Comparison of ENCODE assay signal across 18 cellular contexts in genomic region chr16:22073350-22073749, GRCh38. TPM values are rescaled to one million over a fixed set of nuclear protein-coding genes. Genes with fewer than 3 reads are reported as not detected.
DNase-seq lines count a peak whose midpoint lies in the region; ATAC-seq and TF ChIP-seq lines count a peak whose summit lies in the region.
"Had no signal": no experiment of that assay in that cellular context is flagged by ENCODE, and none has a peak within 500 bp of the region (broad histone marks: within the 10 kb centered on the region; RNA-seq: fewer than 3 reads in every experiment).

No MANE protein-coding gene starts in this region.

- TF ChIP-seq CTCF in RWPE2 (IDR thresholded peaks at IDR 0.05; ENCODE audit: poor library complexity, severe bottlenecking) (no peak), cardiac fibroblast (IDR thresholded peaks at IDR 0.05; ENCODE audit: low read depth, low read length) (no peak)

- CTCF ChIA-PET in naive thymus-derived CD4-positive, alpha-beta T cell (lab: Charles Lee): interaction anchor here (0.6 kb wide), 1 partner anchor 18 kb away, joined by 3 read pairs; no protein-coding TSS in a partner anchor

- H3K4me1 ChIP-seq in GM23248 (ENCODE audit: insufficient read depth): peaks cover 25% of the 10 kb centered on the region
- H3K4me1 ChIP-seq in RWPE2 (ENCODE audit: insufficient read depth, poor library complexity, severe bottlenecking): peaks cover 61% of the 10 kb centered on the region
- no peaks in the 10 kb centered on the region for H3K4me1 ChIP-seq in naive thymus-derived CD4-positive, alpha-beta T cell (ENCODE audit: control insufficient read depth in 2 of 2, insufficient read depth in 2 of 2, low read length in 2 of 2)
- H3K4me1 ChIP-seq: SJCRH30 had no signal

- H3K9me3 ChIP-seq in GM23248 (ENCODE audit: low read depth) (no peaks in the 10 kb centered on the region), RWPE2 (ENCODE audit: severe bottlenecking) (peaks cover 1% of the 10 kb centered on the region)
- H3K9me3 ChIP-seq in naive thymus-derived CD4-positive, alpha-beta T cell (ENCODE audit: control insufficient read depth in 2 of 3, low read length in 3 of 3): no peaks in the 10 kb centered on the region
- H3K9me3 ChIP-seq: SJCRH30 had no signal

- peak overlapping the region in 6 of 9 donors; percentile 6 to 75 (median 38) for H3K27ac Mint-ChIP-seq in naive thymus-derived CD4-positive, alpha-beta T cell

- DNase-seq in GM23248: peak; percentile 9
- DNase-seq in RWPE2 (ENCODE audit: low spot score): no peak
- peak; percentile 12 to 43 for DNase-seq in cardiac fibroblast (ENCODE audit: low read depth in 2 of 2)
- no peak for DNase-seq in naive thymus-derived CD4-positive, alpha-beta T cell
- no peak for DNase-seq in SIG-M5 (lab: John Stamatoyannopoulos, UW)
- no peak for DNase-seq in HPDE6-E6E7 (ENCODE audit: extremely low spot score)
- no peak for DNase-seq in islet precursor cell
- DNase-seq: COR-L47, NCI-H1092, NCI-H345, NCI-H526 treated with DMSO at 0.1 percent for 48 hours, SJCRH30, SW 1271 had no signal

- H3K36me3 ChIP-seq in GM23248 (ENCODE audit: low read depth) (peaks cover 6% of the 10 kb centered on the region; the same call in 1 of the 2 replicates), RWPE2 (ENCODE audit: low read depth) (peaks cover 29% of the 10 kb centered on the region)
- H3K36me3 ChIP-seq in naive thymus-derived CD4-positive, alpha-beta T cell (ENCODE audit: control insufficient read depth in 2 of 3, insufficient read depth in 3 of 3, low read length in 3 of 3): no peaks in the 10 kb centered on the region
- H3K36me3 ChIP-seq: SJCRH30 had no signal

- H3K27ac ChIP-seq in GM23248 (no peak overlapping the region), RWPE2 (ENCODE audit: poor library complexity, severe bottlenecking) (peak overlapping the region; percentile 71)
- H3K27ac ChIP-seq in naive thymus-derived CD4-positive, alpha-beta T cell (ENCODE audit: low read depth, low read length): no peak overlapping the region
- H3K27ac ChIP-seq: C4-2B, KMS-11, SJCRH30 had no signal

- no peak for ATAC-seq in RWPE2 (ENCODE audit: low read depth)
- ATAC-seq in naive thymus-derived CD4-positive, alpha-beta T cell: no peak
- ATAC-seq: HCT116 had no signal

- H3K27me3 Mint-ChIP-seq in naive thymus-derived CD4-positive, alpha-beta T cell: no peaks in the 10 kb centered on the region

- H3K27me3 ChIP-seq in GM23248 (replicated peaks; ENCODE audit: insufficient read depth): no peaks in the 10 kb centered on the region
- no peaks in the 10 kb centered on the region for H3K27me3 ChIP-seq in RWPE2 (ENCODE audit: insufficient read depth, poor library complexity, severe bottlenecking)
- H3K27me3 ChIP-seq in naive thymus-derived CD4-positive, alpha-beta T cell (ENCODE audit: control insufficient read depth in 2 of 2, insufficient read depth in 2 of 2, low read length in 2 of 2): no peaks in the 10 kb centered on the region
- H3K27me3 ChIP-seq: SJCRH30 had no signal

- 0 out of 2 replicates have a peak, but pooled peaks cover 4% of the 10 kb centered on the region for H4K20me1 ChIP-seq in GM23248 (ENCODE audit: insufficient read depth)

- H3K4me1 Mint-ChIP-seq in naive thymus-derived CD4-positive, alpha-beta T cell: peaks cover 0 to 5% (median 3%) of the 10 kb centered on the region in 7 donors

- H2AFZ ChIP-seq in GM23248: no peak overlapping the region

- POLR2A ChIA-PET in naive thymus-derived CD4-positive, alpha-beta T cell (lab: Charles Lee): no interaction called here

- in situ Hi-C loops in GM23248 (cut with MboI): no loop called here

- no peak overlapping the region for H3K4me2 ChIP-seq in GM23248 (ENCODE audit: unreplicated experiment)
- H3K4me2 ChIP-seq: KMS-11 had no signal

- H3K79me2 ChIP-seq in GM23248 (ENCODE audit: insufficient read depth): peaks cover 73% of the 10 kb centered on the region

- intact Hi-C loops in naive thymus-derived CD4-positive, alpha-beta T cell (cut with micrococcal nuclease): no loop called here

- H3K9me3 Mint-ChIP-seq in naive thymus-derived CD4-positive, alpha-beta T cell: no peaks in the 10 kb centered on the region

- no peaks in the 10 kb centered on the region for H3K36me3 Mint-ChIP-seq in naive thymus-derived CD4-positive, alpha-beta T cell

- no peaks in the 10 kb centered on the region for H3K9me2 ChIP-seq in GM23248 (ENCODE audit: insufficient read depth)

- peaks cover 18% of the 10 kb centered on the region for H3F3A ChIP-seq in GM23248 (ENCODE audit: insufficient read depth)

- no peak overlapping the region for H3K9ac ChIP-seq in GM23248
- H3K9ac ChIP-seq: KMS-11 had no signal

- WGBS in GM23248 (ENCODE audit: low coverage in 1 of 2, low lambda C conversion rate in 2 of 2, missing lambda C conversion rate in 2 of 2), 2 experiments: 74 to 79% methylated on average over 3 of the region's 3 CpGs

- H3K4me3 ChIP-seq in GM23248 (no peak overlapping the region), RWPE2 (ENCODE audit: severe bottlenecking) (no peak overlapping the region), cardiac fibroblast (replicated peaks in 1 of 2; ENCODE audit: low read depth in 2 of 2, low read length in 2 of 2) (no peak overlapping the region)
- no peak overlapping the region for H3K4me3 ChIP-seq in naive thymus-derived CD4-positive, alpha-beta T cell (ENCODE audit: low read length)
- H3K4me3 ChIP-seq: SJCRH30 had no signal

- no peak overlapping the region for H3K4me3 Mint-ChIP-seq in naive thymus-derived CD4-positive, alpha-beta T cell

RNA-seq across cellular contexts. Expression of gene VWA3A, which starts 19.0 kb away (rescaled TPM):
- total RNA-seq in GM23248 (2014; rRNA removed; shearing (Covaris generic)): not detected in 2 replicates
- polyA plus RNA-seq in GM23248 (2016; fragmentation: Nextera tagmentation; extraction: Ambion mirVana): not detected in 2 replicates
- under 1 TPM; 0.19 to 0.84 (median 0.32) TPM for total RNA-seq in naive thymus-derived CD4-positive, alpha-beta T cell
- polyA plus RNA-seq in naive thymus-derived CD4-positive, alpha-beta T cell: not detected
- total RNA-seq: Daoy, M059J, SJCRH30 had no signal

Comparison
In these comparisons a context has a peak if more than half of its experiments do, and no peak if none do; other contexts are left out.
1. DNase-seq: peak in GM23248 (single experiment) and cardiac fibroblast (2 of 2); none in RWPE2 (single experiment), naive thymus-derived CD4-positive, alpha-beta T cell (0 of 9), SIG-M5 (single experiment), HPDE6-E6E7 (single experiment) and islet precursor cell (single experiment).